ENCODE assay signal across 8 cellular contexts in genomic region chr11:59918987-59919589, GRCh38. TPM values are rescaled to one million over a fixed set of nuclear protein-coding genes. Genes with fewer than 3 reads are reported as not detected.
DNase-seq lines count a peak whose midpoint lies in the region; ATAC-seq lines count a peak whose summit lies in the region.

No MANE protein-coding gene starts in this region.

- ATAC-seq in HG02973 (IDR thresholded peaks at IDR 0.05; ENCODE audit: unreplicated experiment): no peak
- no peak for ATAC-seq in HG03159 (IDR thresholded peaks at IDR 0.05; ENCODE audit: unreplicated experiment)

- H3K4me3 Mint-ChIP-seq in activated CD4-positive, alpha-beta T cell treated with anti-CD3 and anti-CD28 coated beads, Interleukin-2, amount 10 ng/mL, durations not matched to agents 24 days and 14 days: no peak overlapping the region
- no peak overlapping the region for H3K4me3 Mint-ChIP-seq in activated CD4-positive, alpha-beta T cell treated with anti-CD3 and anti-CD28 coated beads, Interleukin-2, amount 10 ng/mL, durations not matched to agents 7 days and 5 days

- H3K4me1 Mint-ChIP-seq in activated CD4-positive, alpha-beta T cell treated with anti-CD3 and anti-CD28 coated beads, Interleukin-2, amount 10 ng/mL, durations not matched to agents 24 days and 14 days: no peaks in the 10 kb centered on the region
- no peaks in the 10 kb centered on the region for H3K4me1 Mint-ChIP-seq in activated CD4-positive, alpha-beta T cell treated with anti-CD3 and anti-CD28 coated beads, Interleukin-2, amount 10 ng/mL, durations not matched to agents 7 days and 5 days

- H3K27ac Mint-ChIP-seq in activated CD4-positive, alpha-beta T cell treated with anti-CD3 and anti-CD28 coated beads, Interleukin-2, amount 10 ng/mL, durations not matched to agents 24 days and 14 days: no peak overlapping the region
- H3K27ac Mint-ChIP-seq in activated CD4-positive, alpha-beta T cell treated with anti-CD3 and anti-CD28 coated beads, Interleukin-2, amount 10 ng/mL, durations not matched to agents 7 days and 5 days: no peak overlapping the region

- DNase-seq in activated CD4-positive, alpha-beta T cell treated with anti-CD3 and anti-CD28 coated beads, Interleukin-2, amount 10 ng/mL, durations not matched to agents 24 days and 14 days: peak; percentile 77
- no peak for DNase-seq in activated CD4-positive, alpha-beta T cell treated with anti-CD3 and anti-CD28 coated beads for 1 hour
- DNase-seq in LHCN-M2 (ENCODE audit: low read depth) (peak; percentile 49), kidney glomerular epithelial cell (lab: John Stamatoyannopoulos, UW) (peak; percentile 44), T-helper 9 cell (no peak)
- peak; percentile 32 for DNase-seq in activated CD4-positive, alpha-beta T cell treated with anti-CD3 and anti-CD28 coated beads, Interleukin-2, amount 10 ng/mL, durations not matched to agents 7 days and 5 days

- POLR2A ChIA-PET in activated CD4-positive, alpha-beta T cell treated with anti-CD3 and anti-CD28 coated beads, Interleukin-2, amount 10 ng/mL, durations not matched to agents 7 days and 5 days (lab: Charles Lee): no interaction called here

- no peaks in the 10 kb centered on the region for H3K36me3 Mint-ChIP-seq in activated CD4-positive, alpha-beta T cell treated with anti-CD3 and anti-CD28 coated beads, Interleukin-2, amount 10 ng/mL, durations not matched to agents 24 days and 14 days (ENCODE audit: low read depth)
- H3K36me3 Mint-ChIP-seq in activated CD4-positive, alpha-beta T cell treated with anti-CD3 and anti-CD28 coated beads, Interleukin-2, amount 10 ng/mL, durations not matched to agents 7 days and 5 days (ENCODE audit: low read depth): peaks cover 2% of the 10 kb centered on the region

- H3K27me3 Mint-ChIP-seq in activated CD4-positive, alpha-beta T cell treated with anti-CD3 and anti-CD28 coated beads, Interleukin-2, amount 10 ng/mL, durations not matched to agents 24 days and 14 days: no peaks in the 10 kb centered on the region
- H3K27me3 Mint-ChIP-seq in activated CD4-positive, alpha-beta T cell treated with anti-CD3 and anti-CD28 coated beads, Interleukin-2, amount 10 ng/mL, durations not matched to agents 7 days and 5 days: no peaks in the 10 kb centered on the region

- CTCF ChIA-PET in activated CD4-positive, alpha-beta T cell treated with anti-CD3 and anti-CD28 coated beads, Interleukin-2, amount 10 ng/mL, durations not matched to agents 7 days and 5 days (lab: Charles Lee): interaction anchor here (0.6 to 1.5 kb wide), 12 partner anchors 9 to 1443 kb away, joined by 3 to 7 read pairs (median 3); partner anchors contain the start of gene CYB561A3

- H3K9me3 Mint-ChIP-seq in activated CD4-positive, alpha-beta T cell treated with anti-CD3 and anti-CD28 coated beads, Interleukin-2, amount 10 ng/mL, durations not matched to agents 24 days and 14 days: peaks cover 11% of the 10 kb centered on the region
- H3K9me3 Mint-ChIP-seq in activated CD4-positive, alpha-beta T cell treated with anti-CD3 and anti-CD28 coated beads, Interleukin-2, amount 10 ng/mL, durations not matched to agents 7 days and 5 days: peaks cover 30% of the 10 kb centered on the region

- intact Hi-C loops in activated CD4-positive, alpha-beta T cell treated with anti-CD3 and anti-CD28 coated beads, Interleukin-2, amount 10 ng/mL, durations not matched to agents 24 days and 14 days (cut with micrococcal nuclease): loop anchor here (1.0 kb wide), 2 partner anchors 96 to 165 kb away; no protein-coding TSS in a partner anchor

RNA-seq across cellular contexts. Expression of gene OOSP1, which starts 19.1 kb away (rescaled TPM):
- not detected in 2 replicates for total RNA-seq in activated CD4-positive, alpha-beta T cell treated with anti-CD3 and anti-CD28 coated beads, Interleukin-2, amount 10 ng/mL, durations not matched to agents 24 days and 14 days
- total RNA-seq in LHCN-M2 (2014; rRNA removed): not detected in 2 replicates
- not detected for polyA plus RNA-seq in LHCN-M2 (2012)
- not detected for total RNA-seq in activated CD4-positive, alpha-beta T cell treated with anti-CD3 and anti-CD28 coated beads, Interleukin-2, amount 10 ng/mL, durations not matched to agents 7 days and 5 days

RNA-seq across cellular contexts. Expression of gene OOSP3, which starts 40.5 kb away (rescaled TPM):
- total RNA-seq in activated CD4-positive, alpha-beta T cell treated with anti-CD3 and anti-CD28 coated beads, Interleukin-2, amount 10 ng/mL, durations not matched to agents 24 days and 14 days: not detected in 2 replicates
- not detected in 2 replicates for total RNA-seq in LHCN-M2 (2014; rRNA removed)
- polyA plus RNA-seq in LHCN-M2 (2012): not detected
- total RNA-seq in activated CD4-positive, alpha-beta T cell treated with anti-CD3 and anti-CD28 coated beads, Interleukin-2, amount 10 ng/mL, durations not matched to agents 7 days and 5 days: not detected

RNA-seq across cellular contexts. Expression of gene OOSP4A, which starts 44.7 kb away (rescaled TPM):
- not detected in 2 replicates for total RNA-seq in activated CD4-positive, alpha-beta T cell treated with anti-CD3 and anti-CD28 coated beads, Interleukin-2, amount 10 ng/mL, durations not matched to agents 24 days and 14 days
- total RNA-seq in LHCN-M2 (2014; rRNA removed): not detected in 2 replicates
- not detected for polyA plus RNA-seq in LHCN-M2 (2012)
- total RNA-seq in activated CD4-positive, alpha-beta T cell treated with anti-CD3 and anti-CD28 coated beads, Interleukin-2, amount 10 ng/mL, durations not matched to agents 7 days and 5 days: not detected

RNA-seq across cellular contexts. Expression of gene TCN1, which starts 52.8 kb away (rescaled TPM):
- not detected in 2 replicates for total RNA-seq in activated CD4-positive, alpha-beta T cell treated with anti-CD3 and anti-CD28 coated beads, Interleukin-2, amount 10 ng/mL, durations not matched to agents 24 days and 14 days
- total RNA-seq in LHCN-M2 (2014; rRNA removed): not detected in 2 replicates
- polyA plus RNA-seq in LHCN-M2 (2012): not detected
- total RNA-seq in activated CD4-positive, alpha-beta T cell treated with anti-CD3 and anti-CD28 coated beads, Interleukin-2, amount 10 ng/mL, durations not matched to agents 7 days and 5 days: not detected

Comparison
In these comparisons a context has a peak if more than half of its experiments do, and no peak if none do; other contexts are left out.
1. DNase-seq: peak in activated CD4-positive, alpha-beta T cell treated with anti-CD3 and anti-CD28 coated beads, Interleukin-2, amount 10 ng/mL, durations not matched to agents 24 days and 14 days (single experiment), LHCN-M2 (single experiment), activated CD4-positive, alpha-beta T cell treated with anti-CD3 and anti-CD28 coated beads, Interleukin-2, amount 10 ng/mL, durations not matched to agents 7 days and 5 days (single experiment) and kidney glomerular epithelial cell (single experiment); none in activated CD4-positive, alpha-beta T cell treated with anti-CD3 and anti-CD28 coated beads for 1 hour (single experiment) and T-helper 9 cell (single experiment).